ENCODE assay signal across 32 cellular contexts in the genomic region with DNA sequence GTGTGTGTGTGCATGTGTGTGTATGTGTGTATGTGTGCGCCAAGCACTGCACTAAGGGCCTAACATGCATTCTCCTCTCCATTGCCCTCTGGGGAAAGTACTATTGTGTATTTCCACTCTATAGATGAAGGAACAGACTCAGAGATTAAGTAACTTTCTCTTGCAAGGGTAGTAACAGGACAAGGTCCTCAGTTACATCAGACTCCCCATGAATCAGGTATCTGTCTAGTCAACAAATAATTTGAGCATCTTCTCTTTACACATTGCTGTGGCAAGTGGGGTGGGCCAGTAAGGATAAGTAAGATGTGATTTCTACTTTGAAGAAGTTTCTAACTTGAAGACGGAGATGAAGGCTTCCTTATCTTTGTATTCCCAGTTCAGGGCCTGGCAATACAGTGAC. TPM values are rescaled to one million over a fixed set of nuclear protein-coding genes. Genes with fewer than 3 reads are reported as not detected.
"Had no signal": no experiment of that assay in that cellular context is flagged by ENCODE, and none has a peak within 500 bp of the region (broad histone marks: within the 10 kb centered on the region; RNA-seq: fewer than 3 reads in every experiment).

No MANE protein-coding gene starts in this region.

- H3K27me3 ChIP-seq: pancreas, testis had no signal

- DNase-seq: naive thymus-derived CD4-positive, alpha-beta T cell; natural killer cell; nucleus accumbens; pancreas; psoas muscle; right cardiac atrium; spleen; stimulated activated CD4-positive, alpha-beta T cell treated with anti-CD3 and anti-CD28 coated beads, Interleukin-12 subunit alpha, Interleukin-12 subunit beta, amount 100 ng/mL, for 4 hours; stimulated activated CD4-positive, alpha-beta T cell treated with anti-CD3 and anti-CD28 coated beads, Interleukin-1b, Interleukin-23, amount 100 ng/mL, for 48 hours; stimulated activated CD4-positive, alpha-beta T cell treated with anti-CD3 and anti-CD28 coated beads, Interleukin-4, amount 100 ng/mL, for 1 hour; stimulated activated CD4-positive, alpha-beta T cell treated with anti-CD3 and anti-CD28 coated beads, Interleukin-4, amount 100 ng/mL, for 4 hours; stimulated activated CD8-positive, alpha-beta memory T cell treated with anti-CD3 and anti-CD28 coated beads, Interleukin-4, amount 100 ng/mL, for 48 hours; stimulated activated naive CD4-positive, alpha-beta T cell; stimulated activated naive CD8-positive, alpha-beta T cell treated with anti-CD3 and anti-CD28 coated beads, Interleukin-15, amount 100 ng/mL, for 72 hours; stimulated activated naive CD8-positive, alpha-beta T cell treated with anti-CD3 and anti-CD28 coated beads, Interleukin-15, Interleukin-2, amounts not matched to agents 100 U/mL and 50 U/mL, for 24 hours; substantia nigra; testis; tibial artery; transverse colon; upper lobe of right lung; uterus had no signal

- H3K9me3 Mint-ChIP-seq: natural killer cell; stimulated activated naive CD8-positive, alpha-beta T cell treated with anti-CD3 and anti-CD28 coated beads, Interleukin-15, amount 100 ng/mL, for 72 hours had no signal

- H3K27ac Mint-ChIP-seq: naive thymus-derived CD4-positive, alpha-beta T cell; natural killer cell; nephron; neural progenitor cell; stimulated activated memory B cell treated with anti-CD40 and anti-IgM and Interleukin-4, amounts not matched to agents 10 μg/mL and 1 μg/mL and 100 μg/mL, for 72 hours; stimulated activated naive CD8-positive, alpha-beta T cell treated with anti-CD3 and anti-CD28 coated beads, Interleukin-15, amount 100 ng/mL, for 72 hours; type B pancreatic cell had no signal

- H3K9ac ChIP-seq: neural progenitor cell had no signal

- H3K4me2 ChIP-seq: neural progenitor cell, smooth muscle cell had no signal

- H2AFZ ChIP-seq: neural progenitor cell had no signal

- H3K4me1 ChIP-seq: pancreas, psoas muscle, testis had no signal

- H3K9me3 ChIP-seq: neutrophil, pancreas, psoas muscle, suprapubic skin, testis, tibial artery, transverse colon, upper lobe of right lung, uterus had no signal

- ATAC-seq: naive thymus-derived CD4-positive, alpha-beta T cell; natural killer cell; pancreas; psoas muscle; right cardiac atrium; sciatic nerve; stimulated activated memory B cell treated with anti-CD40 and anti-IgM and Interleukin-4, amounts not matched to agents 10 μg/mL and 1 μg/mL and 100 μg/mL, for 72 hours; stimulated activated naive CD8-positive, alpha-beta T cell treated with anti-CD3 and anti-CD28 coated beads, Interleukin-15, amount 100 ng/mL, for 72 hours; stimulated activated naive CD8-positive, alpha-beta T cell treated with anti-CD3 and anti-CD28 coated beads, Interleukin-15, Interleukin-2, amounts not matched to agents 100 U/mL and 50 U/mL, for 24 hours; upper lobe of right lung had no signal

- FAIRE-seq: pancreas had no signal

- H3K27ac ChIP-seq: neural progenitor cell, neutrophil, pancreas, psoas muscle, skin epidermis, spleen, suprapubic skin, testis, tibial artery, transverse colon, upper lobe of right lung, uterus had no signal

- H3K4me1 Mint-ChIP-seq: stimulated activated naive CD8-positive, alpha-beta T cell treated with anti-CD3 and anti-CD28 coated beads, Interleukin-15, amount 100 ng/mL, for 72 hours had no signal

- H3K36me3 ChIP-seq: neural progenitor cell, neutrophil, pancreas, spleen, suprapubic skin, tibial artery, transverse colon, upper lobe of right lung, uterus had no signal

- H3K36me3 Mint-ChIP-seq: natural killer cell; neural progenitor cell; stimulated activated memory B cell treated with anti-CD40 and anti-IgM and Interleukin-4, amounts not matched to agents 10 μg/mL and 1 μg/mL and 100 μg/mL, for 72 hours had no signal

- H3K4me3 Mint-ChIP-seq: naive thymus-derived CD4-positive, alpha-beta T cell; natural killer cell; nephron; neural progenitor cell; stimulated activated memory B cell treated with anti-CD40 and anti-IgM and Interleukin-4, amounts not matched to agents 10 μg/mL and 1 μg/mL and 100 μg/mL, for 72 hours; stimulated activated naive CD8-positive, alpha-beta T cell treated with anti-CD3 and anti-CD28 coated beads, Interleukin-15, amount 100 ng/mL, for 72 hours; type B pancreatic cell had no signal

- H3K4me3 ChIP-seq: neural progenitor cell, pancreas, psoas muscle, skin epidermis, smooth muscle cell, spleen, suprapubic skin, testis, tibial artery, transverse colon, upper lobe of right lung, uterus had no signal

RNA-seq across cellular contexts. Expression of a gene that starts 5.0 kb away (rescaled TPM):
- total RNA-seq: naive thymus-derived CD4-positive, alpha-beta T cell; natural killer cell; omental fat pad; psoas muscle; right cardiac atrium; suprapubic skin; uterus had no signal
- polyA plus RNA-seq: naive thymus-derived CD4-positive, alpha-beta T cell; neural cell; spleen had no signal
